In genomic region chr6:37500904-37501303, GRCh38 we compare ENCODE assay signal across 7 cellular contexts. TPM values are rescaled to one million over a fixed set of nuclear protein-coding genes. Genes with fewer than 3 reads are reported as not detected.
A peak's percentile ranks its signal among the peaks of the same experiment; 100 is the strongest.
DNase-seq lines count a peak whose midpoint lies in the region; ATAC-seq, FAIRE-seq and TF ChIP-seq lines count a peak whose summit lies in the region.
"Not testable (repeated sequence)": the region's sequence is repeated elsewhere in the genome, so short reads cannot be mapped to it uniquely, and the experiment has no call there.

No MANE protein-coding gene starts in this region.

- CTCF ChIA-PET in CD8-positive, alpha-beta T cell (lab: Charles Lee) = interaction anchor here (1.0 to 8.1 kb wide), 5 partner anchors 10 to 65 kb away, joined by 4 to 65 read pairs (median 6); no protein-coding TSS in a partner anchor
- CTCF ChIA-PET in WTC11 (lab: Charles Lee) (interaction anchor here (0.6 to 3.7 kb wide), 7 partner anchors 16 to 1275 kb away, joined by 3 to 22 read pairs (median 5); no protein-coding TSS in a partner anchor), H1 (lab: Charles Lee; ENCODE audit: partially characterized antibody) (interaction anchor here (0.7 to 8.0 kb wide), 17 partner anchors 8 to 1168 kb away, joined by 3 to 52 read pairs (median 3); no protein-coding TSS in a partner anchor)

- not testable (repeated sequence) for H2BK20ac ChIP-seq in H1 (ENCODE audit: low read length)

- H3K4me2 ChIP-seq in H1 (ENCODE audit: insufficient read depth in 1 of 2, low read depth in 2 of 2, low read length in 2 of 2) = not testable (repeated sequence)

- not testable (repeated sequence) for FAIRE-seq in H1 (lab: Jason Lieb, UNC)

- not testable (repeated sequence) for H3K23ac ChIP-seq in H1 (ENCODE audit: insufficient read length)

- H3K23me2 ChIP-seq in H1 (ENCODE audit: low read depth, low read length) = not testable (repeated sequence)

- H3K27ac Mint-ChIP-seq in CD8-positive, alpha-beta T cell = peak overlapping the region; percentile 67
- H3K27ac Mint-ChIP-seq in WTC11 = not testable (repeated sequence)
- peak overlapping the region; percentile 47 for H3K27ac Mint-ChIP-seq in activated T-cell treated with anti-CD3 and anti-CD28 coated beads, Interleukin-2, amount 50 U/mL, for 24 hours
- H3K27ac Mint-ChIP-seq in activated naive CD4-positive, alpha-beta T cell treated with anti-CD3 and anti-CD28 coated beads, Interleukin-2, amount 50 U/mL, for 24 hours = peak overlapping the region; percentile 32
- peak overlapping the region; percentile 93 to 100 for H3K27ac Mint-ChIP-seq in natural killer cell

- H2BK12ac ChIP-seq in H1 (ENCODE audit: low read depth, low read length) = peak overlapping the region; percentile 6; the same call in 1 of the 2 replicates

- not testable (repeated sequence) for H3K4me3 Mint-ChIP-seq in CD8-positive, alpha-beta T cell; WTC11; activated T-cell treated with anti-CD3 and anti-CD28 coated beads, Interleukin-2, amount 50 U/mL, for 24 hours; activated naive CD4-positive, alpha-beta T cell treated with anti-CD3 and anti-CD28 coated beads, Interleukin-2, amount 50 U/mL, for 24 hours
- H3K4me3 Mint-ChIP-seq in natural killer cell = peak overlapping the region; percentile 28

- H4K91ac ChIP-seq in H1 (replicated peaks; ENCODE audit: insufficient read length, low read length) = not testable (repeated sequence)

- not testable (repeated sequence) for TF ChIP-seq RAD21 in H1 (IDR thresholded peaks at IDR 0.05 in 1 of 2, conservative IDR thresholded peaks at IDR 0.05 in 1 of 2; ENCODE audit: low read depth in 2 of 2, low read length in 2 of 2)

- not testable (repeated sequence) for H3K36me3 Mint-ChIP-seq in CD8-positive, alpha-beta T cell; WTC11; activated naive CD4-positive, alpha-beta T cell treated with anti-CD3 and anti-CD28 coated beads, Interleukin-2, amount 50 U/mL, for 24 hours; natural killer cell
- H3K36me3 Mint-ChIP-seq in activated T-cell treated with anti-CD3 and anti-CD28 coated beads, Interleukin-2, amount 50 U/mL, for 24 hours (ENCODE audit: low read depth) = peaks cover 14% of the 10 kb centered on the region

- H4K5ac ChIP-seq in H1 (ENCODE audit: insufficient read length, low read depth, low read length) = not testable (repeated sequence)

- H3K4me3 ChIP-seq in CD8-positive, alpha-beta T cell (ENCODE audit: low read depth, low read length); H1 (ENCODE audit: extremely low read depth in 1 of 4, insufficient read depth in 2 of 4, low read depth in 3 of 4, low read length in 4 of 4): not testable (repeated sequence)

- not testable (repeated sequence) for TF ChIP-seq EP300 in H1 (IDR thresholded peaks at IDR 0.05; ENCODE audit: borderline replicate concordance in 1 of 2, low read depth in 2 of 2, low read length in 2 of 2)

- not testable (repeated sequence) for H2AFZ ChIP-seq in H1 (ENCODE audit: low read length)

- H3K56ac ChIP-seq in H1 (replicated peaks; ENCODE audit: insufficient read length, low read depth, low read length) = not testable (repeated sequence)

- 96% methylated on average over 6 of the region's 6 CpGs; no CpG with 5 or more reads in 1 of the 2 experiments for WGBS in H1 (ENCODE audit: extremely low coverage in 1 of 2, insufficient coverage in 1 of 2, insufficient read length in 1 of 2, insufficient replicate concordance in 2 of 2, low coverage in 1 of 2, low lambda C conversion rate in 2 of 2, missing lambda C conversion rate in 1 of 2), 2 experiments

- H3K9me3 Mint-ChIP-seq in CD8-positive, alpha-beta T cell; activated T-cell treated with anti-CD3 and anti-CD28 coated beads, Interleukin-2, amount 50 U/mL, for 24 hours; activated naive CD4-positive, alpha-beta T cell treated with anti-CD3 and anti-CD28 coated beads, Interleukin-2, amount 50 U/mL, for 24 hours; natural killer cell: not testable (repeated sequence)
- H3K9me3 Mint-ChIP-seq in WTC11 = peaks cover 11% of the 10 kb centered on the region

- ATAC-seq in CD8-positive, alpha-beta T cell; WTC11; natural killer cell: not testable (repeated sequence)

- not testable (repeated sequence) for H3K79me2 ChIP-seq in H1 (ENCODE audit: control insufficient read depth in 1 of 2, insufficient read depth in 2 of 2, low read length in 2 of 2)

- peaks cover 76% of the 10 kb centered on the region for H3K4me1 ChIP-seq in CD8-positive, alpha-beta T cell (ENCODE audit: insufficient read depth, low read length)
- H3K4me1 ChIP-seq in H1 (replicated peaks in 1 of 4; ENCODE audit: control insufficient read depth in 3 of 4, insufficient read depth in 4 of 4, low read length in 3 of 4) = not testable (repeated sequence)

- intact Hi-C loops in CD8-positive, alpha-beta T cell (cut with DNase I, micrococcal nuclease) = loop anchor here in 1 of 2 experiments (5.0 kb wide), 3 partner anchors 36 to 244 kb away; partner anchors contain the start of genes CMTR1, TBC1D22B and TMEM217
- intact Hi-C loops in natural killer cell (cut with micrococcal nuclease) = loop anchor here (5.0 kb wide), 1 partner anchor 69 kb away; the partner anchor contains the start of gene CMTR1

- not testable (repeated sequence) for H3K4ac ChIP-seq in H1 (replicated peaks; ENCODE audit: insufficient read length, low read depth, low read length)

- H2AK5ac ChIP-seq in H1 (ENCODE audit: low read depth, low read length) = not testable (repeated sequence)

- H3K9me3 ChIP-seq in CD8-positive, alpha-beta T cell (ENCODE audit: low read length); H1 (ENCODE audit: insufficient read depth in 2 of 2, low read depth in 1 of 2, low read length in 1 of 2): not testable (repeated sequence)

- H3K79me1 ChIP-seq in H1 (ENCODE audit: low read depth, low read length) = not testable (repeated sequence)

- H2BK120ac ChIP-seq in H1 (replicated peaks; ENCODE audit: low read depth, low read length) = not testable (repeated sequence)

- H4K20me1 ChIP-seq in H1 (replicated peaks in 1 of 2; ENCODE audit: control insufficient read depth in 1 of 2, insufficient read depth in 2 of 2, low read length in 2 of 2) = not testable (repeated sequence)

- not testable (repeated sequence) for H3K9ac ChIP-seq in H1 (replicated peaks in 1 of 4; ENCODE audit: extremely low read depth in 1 of 4, low read depth in 3 of 4, low read length in 3 of 4)

- H3K4me1 Mint-ChIP-seq in CD8-positive, alpha-beta T cell (ENCODE audit: low read depth) = peaks cover 84% of the 10 kb centered on the region
- peaks cover 38% of the 10 kb centered on the region for H3K4me1 Mint-ChIP-seq in WTC11
- peaks cover 97% of the 10 kb centered on the region for H3K4me1 Mint-ChIP-seq in activated T-cell treated with anti-CD3 and anti-CD28 coated beads, Interleukin-2, amount 50 U/mL, for 24 hours (ENCODE audit: low read depth)
- H3K4me1 Mint-ChIP-seq in activated naive CD4-positive, alpha-beta T cell treated with anti-CD3 and anti-CD28 coated beads, Interleukin-2, amount 50 U/mL, for 24 hours = peaks cover 90% of the 10 kb centered on the region
- peaks cover 59% of the 10 kb centered on the region in 2 donors for H3K4me1 Mint-ChIP-seq in natural killer cell

- not testable (repeated sequence) for TF ChIP-seq CTCF in CD8-positive, alpha-beta T cell (IDR thresholded peaks at IDR 0.05); WTC11 (IDR thresholded peaks at IDR 0.05); H1 (IDR thresholded peaks at IDR 0.05; ENCODE audit: control extremely low read depth in 1 of 3, insufficient read depth in 1 of 3, low read depth in 1 of 3, low read length in 3 of 3); natural killer cell (IDR thresholded peaks at IDR 0.05)

- not testable (repeated sequence) for H3K14ac ChIP-seq in H1 (ENCODE audit: insufficient read length)

- H2BK5ac ChIP-seq in H1 (ENCODE audit: low read depth, low read length) = not testable (repeated sequence)

- POLR2A ChIA-PET in CD8-positive, alpha-beta T cell (lab: Charles Lee) = interaction anchor here (0.6 to 10.6 kb wide), 7 partner anchors 9 to 197 kb away, joined by 3 to 207 read pairs (median 6); partner anchors contain the start of gene MDGA1
- POLR2A ChIA-PET in WTC11 (lab: Charles Lee) = not testable (repeated sequence)
- POLR2A ChIA-PET in H1 (lab: Charles Lee; ENCODE audit: partially characterized antibody) = interaction anchor here (1.8 to 2.9 kb wide), 3 partner anchors 11 to 318 kb away, joined by 3 to 9 read pairs (median 6); partner anchors contain the start of gene ZFAND3

- not testable (repeated sequence) for DNase-seq in CD8-positive, alpha-beta T cell; WTC11 (ENCODE audit: low spot score); activated T-cell treated with anti-CD3 and anti-CD28 coated beads, Interleukin-2, amount 50 U/mL, for 24 hours; H1 (ENCODE audit: low read depth in 1 of 2, low spot score in 2 of 2); natural killer cell
- DNase-seq in NAMALWA (ENCODE audit: low spot score) = peak; percentile 30

- not testable (repeated sequence) for H3K36me3 ChIP-seq in CD8-positive, alpha-beta T cell (ENCODE audit: insufficient read depth, low read length); H1 (ENCODE audit: control insufficient read depth in 2 of 4, insufficient read depth in 4 of 4, low read length in 3 of 4)

- H3K27ac ChIP-seq in CD8-positive, alpha-beta T cell (ENCODE audit: low read depth, low read length); H1 (ENCODE audit: low read depth, low read length): not testable (repeated sequence)

- not testable (repeated sequence) for H3K18ac ChIP-seq in H1 (ENCODE audit: extremely low read depth, low read length)

- H4K8ac ChIP-seq in H1 (ENCODE audit: extremely low read depth, insufficient read depth, low read length) = not testable (repeated sequence)

- not testable (repeated sequence) for H3K27me3 ChIP-seq in CD8-positive, alpha-beta T cell (ENCODE audit: insufficient read depth, low read length)
- H3K27me3 ChIP-seq in H1 (replicated peaks in 1 of 4; ENCODE audit: control insufficient read depth in 3 of 4, extremely low read depth in 1 of 4, insufficient read depth in 3 of 4, low read length in 3 of 4) = peaks cover 0 to 11% (median 6%) of the 10 kb centered on the region in 4 experiments; a peak in 4 of 7 replicates

- not testable (repeated sequence) for TF ChIP-seq POLR2A in H1 (IDR thresholded peaks at IDR 0.05; ENCODE audit: control extremely low read depth in 1 of 2, low read depth in 2 of 2, low read length in 2 of 2)

- H2BK15ac ChIP-seq in H1 (ENCODE audit: low read length) = not testable (repeated sequence)

- H3K27me3 Mint-ChIP-seq in CD8-positive, alpha-beta T cell (ENCODE audit: low read depth); activated T-cell treated with anti-CD3 and anti-CD28 coated beads, Interleukin-2, amount 50 U/mL, for 24 hours; activated naive CD4-positive, alpha-beta T cell treated with anti-CD3 and anti-CD28 coated beads, Interleukin-2, amount 50 U/mL, for 24 hours; natural killer cell (ENCODE audit: low read depth in 2 of 2): not testable (repeated sequence)
- H3K27me3 Mint-ChIP-seq in WTC11 (ENCODE audit: low read depth) = peaks cover 15% of the 10 kb centered on the region

RNA-seq across cellular contexts. Expression of gene CCDC167, which starts 1.2 kb away (rescaled TPM):
- total RNA-seq in CD8-positive, alpha-beta T cell = 1 to 10 TPM; 5.4 to 6.2 TPM
- total RNA-seq in WTC11 (2021) = 19.1 to 21.6 TPM (median 19.9 TPM) in 3 replicates
- 11.0 TPM in 2 replicates for total RNA-seq in H1 (2021; fragmentation: NEBNext Ultra II Directional; extraction: Animal tissue kit (Norgen Biotek cat#: 25700))
- 20.6 and 26.5 TPM in 2 replicates for polyA plus RNA-seq in H1 (2011; rRNA removed)
- polyA plus RNA-seq in H1 (2011; cell fraction: cytosol; rRNA removed) = 28.8 TPM
- polyA plus RNA-seq in H1 (2011; cell fraction: nucleus; rRNA removed) = 13.9 TPM
- 15.0 to 25.7 TPM (median 18.5 TPM) in 4 replicates for polyA plus RNA-seq in H1 (2012, experiment 1 of 2)
- 41.9 TPM for polyA plus RNA-seq in H1 (2012, experiment 2 of 2)
- polyA plus RNA-seq in H1 (2013, experiment 1 of 2) = 30.8 TPM
- polyA plus RNA-seq in H1 (2013, experiment 2 of 2) = 29.4 TPM
- polyA minus RNA-seq in H1 (2011; rRNA and poly(A)+ RNA removed) = 4.4 and 4.8 TPM in 2 replicates
- not detected for polyA minus RNA-seq in H1 (2011; cell fraction: cytosol; rRNA and poly(A)+ RNA removed)
- polyA minus RNA-seq in H1 (2011; cell fraction: nucleus; rRNA and poly(A)+ RNA removed) = 4.6 TPM
- 10 to 100 TPM; 10.2 to 27.4 (median 19.4) TPM for total RNA-seq in natural killer cell
